ENCODE assay signal across 18 cellular contexts in genomic region chr15:59170998-59171397, GRCh38. TPM values are rescaled to one million over a fixed set of nuclear protein-coding genes. Genes with fewer than 3 reads are reported as not detected.
DNase-seq lines count a peak whose midpoint lies in the region; TF ChIP-seq lines count a peak whose summit lies in the region.
"Had no signal": no experiment of that assay in that cellular context is flagged by ENCODE, and none has a peak within 500 bp of the region (broad histone marks: within the 10 kb centered on the region; RNA-seq: fewer than 3 reads in every experiment).

No MANE protein-coding gene starts in this region.

- H3K36me3 ChIP-seq in uterus, result no peaks in the 10 kb centered on the region
- H3K36me3 ChIP-seq: neutrophil had no signal

- H3K4me1 ChIP-seq in uterus, result peaks cover 0 to 3% of the 10 kb centered on the region in 2 donors
- H3K4me1 ChIP-seq: colonic mucosa had no signal

- H3K27ac Mint-ChIP-seq in MCF 10A (ENCODE audit: low read depth, unreplicated experiment) (peak overlapping the region; percentile 98), neural crest cell (ENCODE audit: unreplicated experiment) (peak overlapping the region; percentile 31)
- H3K27ac Mint-ChIP-seq: activated naive CD4-positive, alpha-beta T cell treated with anti-CD3 and anti-CD28 coated beads for 36 hours had no signal

- H3K9me3 ChIP-seq in uterus, result no peaks in the 10 kb centered on the region
- H3K9me3 ChIP-seq: colonic mucosa, gastroesophageal sphincter, neutrophil, right atrium auricular region had no signal

- no TSS peak for BruUV-seq in MCF 10A (replicated peaks; lab: Mats Ljungman, UMichigan)

- H3K27me3 ChIP-seq in uterus, result no peaks in the 10 kb centered on the region
- H3K27me3 ChIP-seq: colonic mucosa, gastroesophageal sphincter, right atrium auricular region had no signal

- H3K4me1 Mint-ChIP-seq in MCF 10A (ENCODE audit: insufficient read depth, unreplicated experiment), result peaks cover 49% of the 10 kb centered on the region
- peaks cover 22% of the 10 kb centered on the region for H3K4me1 Mint-ChIP-seq in neural crest cell

- no peak for TF ChIP-seq POLR2A in uterus (IDR thresholded peaks at IDR 0.05)

- H3K4me3 Mint-ChIP-seq in MCF 10A (ENCODE audit: unreplicated experiment) (peak overlapping the region; percentile 16), neural crest cell (no peak overlapping the region)
- H3K4me3 Mint-ChIP-seq: activated naive CD4-positive, alpha-beta T cell treated with anti-CD3 and anti-CD28 coated beads for 36 hours had no signal

- TF ChIP-seq CTCF in RWPE1 (conservative IDR thresholded peaks at IDR 0.05; ENCODE audit: low read depth) (no peak), MCF 10A (IDR thresholded peaks at IDR 0.05; ENCODE audit: unreplicated experiment) (no peak), neural crest cell (conservative IDR thresholded peaks at IDR 0.05) (no peak), uterus (IDR thresholded peaks at IDR 0.05) (no peak)

- H3K36me3 Mint-ChIP-seq in MCF 10A (ENCODE audit: insufficient read depth, unreplicated experiment) (peaks cover 21% of the 10 kb centered on the region), neural crest cell (ENCODE audit: low read depth) (peaks cover 9% of the 10 kb centered on the region)

- H3K27ac ChIP-seq in RWPE1 (peak overlapping the region; percentile 84), uterus (peak overlapping the region; percentile 83 to 86)
- H3K27ac ChIP-seq: neutrophil had no signal

- H3K4me3 ChIP-seq in uterus, result no peak overlapping the region
- H3K4me3 ChIP-seq: colonic mucosa, gastroesophageal sphincter, right atrium auricular region had no signal

- intact Hi-C loops in MCF 10A (cut with micrococcal nuclease), result loop anchor here (10.0 kb wide), 1 partner anchor 64 kb away; no protein-coding TSS in a partner anchor
- intact Hi-C loops in uterus (cut with DNase I; ENCODE audit: low total_unique reads), result no loop called here

- DNase-seq in RWPE1 (ENCODE audit: low spot score) (no peak), MCF 10A (ENCODE audit: unreplicated experiment) (no peak), neural crest cell (ENCODE audit: low read depth, low spot score) (no peak), uterus (no peak), CD1c-positive myeloid dendritic cell (ENCODE audit: extremely low spot score) (no peak), NCI-H510A treated with DMSO at 0.1 percent for 48 hours (lab: John Stamatoyannopoulos, UW) (no peak), dedifferentiated amniotic fluid mesenchymal stem cell (ENCODE audit: extremely low spot score) (no peak)
- DNase-seq: activated CD4-positive, alpha-beta T cell treated with anti-CD3 and anti-CD28 coated beads, Interleukin-2, amount 50 U/mL, for 4 hours; activated naive CD4-positive, alpha-beta T cell treated with anti-CD3 and anti-CD28 coated beads for 36 hours; activated T-cell treated with anti-CD3 and anti-CD28 coated beads, Interleukin-2, amount 50 U/mL, for 1 hour; NCI-H1436; stimulated activated naive CD8-positive, alpha-beta T cell treated with anti-CD3 and anti-CD28 coated beads, Interleukin-15, Interleukin-2, amounts not matched to agents 100 U/mL and 50 U/mL, for 24 hours had no signal

- H3K27me3 Mint-ChIP-seq in MCF 10A (ENCODE audit: insufficient read depth, unreplicated experiment) (no peaks in the 10 kb centered on the region), neural crest cell (ENCODE audit: low read depth) (no peaks in the 10 kb centered on the region)

- H3K9me3 Mint-ChIP-seq in MCF 10A (ENCODE audit: unreplicated experiment) (no peaks in the 10 kb centered on the region), neural crest cell (no peaks in the 10 kb centered on the region)
- H3K9me3 Mint-ChIP-seq: activated naive CD4-positive, alpha-beta T cell treated with anti-CD3 and anti-CD28 coated beads for 36 hours had no signal

- POLR2A ChIA-PET in RWPE1 (lab: Yijun Ruan, JAX; ENCODE audit: low non-redundant PET) (no interaction called here), MCF 10A (lab: Yijun Ruan, JAX) (interaction anchor here (0.7 to 7.1 kb wide), 7 partner anchors 9 to 400 kb away, joined by 3 to 76 read pairs (median 4); partner anchors contain the start of genes MINDY2 and MYO1E)

- CTCF ChIA-PET in RWPE1 (lab: Yijun Ruan, JAX), result interaction anchor here (0.7 kb wide), 1 partner anchor 93 kb away, joined by 4 read pairs; no protein-coding TSS in a partner anchor
- CTCF ChIA-PET in MCF 10A (lab: Yijun Ruan, JAX), result interaction anchor here (0.6 to 1.7 kb wide), 4 partner anchors 9 to 358 kb away, joined by 3 to 6 read pairs (median 3); no protein-coding TSS in a partner anchor

RNA-seq across cellular contexts. Expression of gene LDHAL6B, which starts 35.6 kb away (rescaled TPM):
- total RNA-seq in MCF 10A (2022) (not detected in 2 replicates), neural crest cell (not detected in 2 replicates), uterus (not detected)
- total RNA-seq: activated naive CD4-positive, alpha-beta T cell treated with anti-CD3 and anti-CD28 coated beads for 36 hours; colonic mucosa; epithelial cell of proximal tubule; mononuclear cell; right atrium auricular region had no signal
